14 cellular contexts compared by ENCODE assay signal in the genomic region with DNA sequence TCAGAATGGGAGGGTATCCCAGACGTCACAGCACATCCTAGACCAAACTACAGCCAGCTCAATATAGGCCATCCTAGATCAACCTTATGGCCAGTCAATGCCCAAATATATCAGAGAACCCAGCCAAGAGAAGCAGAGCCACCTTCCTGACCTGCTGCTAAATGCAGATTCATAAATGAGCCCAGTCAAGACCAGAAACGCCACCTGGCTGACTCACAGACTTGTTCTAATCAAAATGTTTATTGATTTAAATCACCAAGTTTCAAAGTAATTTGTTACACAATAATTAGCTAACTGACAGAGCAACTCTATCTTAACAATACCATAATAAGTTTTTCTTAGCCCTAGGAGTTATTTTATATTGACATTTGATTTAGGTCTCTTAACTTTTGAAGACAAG. TPM values are rescaled to one million over a fixed set of nuclear protein-coding genes. Genes with fewer than 3 reads are reported as not detected.
DNase-seq lines count a peak whose midpoint lies in the region; ATAC-seq, FAIRE-seq and TF ChIP-seq lines count a peak whose summit lies in the region.
"Had no signal": no experiment of that assay in that cellular context is flagged by ENCODE, and none has a peak within 500 bp of the region (broad histone marks: within the 10 kb centered on the region; RNA-seq: fewer than 3 reads in every experiment).

No MANE protein-coding gene starts in this region.

- no peak for ATAC-seq in stimulated activated naive CD8-positive, alpha-beta T cell treated with anti-CD3 and anti-CD28 coated beads, Interleukin-15, Interleukin-2, amounts not matched to agents 100 U/mL and 50 U/mL, for 24 hours
- no peak for ATAC-seq in HG02885 (IDR thresholded peaks at IDR 0.05; ENCODE audit: poor library complexity, unreplicated experiment)
- ATAC-seq: A549; CD8-positive, alpha-beta T cell had no signal

- no peak for DNase-seq in stimulated activated naive CD8-positive, alpha-beta T cell treated with anti-CD3 and anti-CD28 coated beads, Interleukin-15, Interleukin-2, amounts not matched to agents 100 U/mL and 50 U/mL, for 24 hours
- DNase-seq in bronchial epithelial cell (ENCODE audit: low read depth) (peak; percentile 54), mucosa of gallbladder (ENCODE audit: low spot score) (peak; percentile 19), HUDEP-2 (lab: John Stamatoyannopoulos, UW; ENCODE audit: unreplicated experiment in 76 of 76) (no peak)
- no peak for DNase-seq in stimulated activated CD4-positive, alpha-beta T cell treated with anti-CD3 and anti-CD28 coated beads, Interleukin-4, amount 100 ng/mL, for 1 hour
- DNase-seq: CD8-positive, alpha-beta T cell; MM.1S; NCI-H1105; NCI-H2029; NCI-H510A treated with DMSO at 0.1 percent for 48 hours; SIG-M5 had no signal

- H3K36me3 ChIP-seq in bronchial epithelial cell (ENCODE audit: control insufficient read depth, insufficient read depth, low read length), result no peaks in the 10 kb centered on the region

- peak overlapping the region; percentile 14 for H3K27ac Mint-ChIP-seq in stimulated activated naive CD8-positive, alpha-beta T cell treated with anti-CD3 and anti-CD28 coated beads, Interleukin-15, Interleukin-2, amounts not matched to agents 100 ng/mL and 50 ng/mL, for 24 hours
- H3K27ac Mint-ChIP-seq: CD8-positive, alpha-beta T cell had no signal

- no peak overlapping the region for H3K4me3 ChIP-seq in bronchial epithelial cell (ENCODE audit: low read depth, low read length)
- H3K4me3 ChIP-seq: A549 had no signal

- peaks cover 25% of the 10 kb centered on the region for H3K9me3 Mint-ChIP-seq in stimulated activated naive CD8-positive, alpha-beta T cell treated with anti-CD3 and anti-CD28 coated beads, Interleukin-15, Interleukin-2, amounts not matched to agents 100 ng/mL and 50 ng/mL, for 24 hours

- H3K36me3 Mint-ChIP-seq in stimulated activated naive CD8-positive, alpha-beta T cell treated with anti-CD3 and anti-CD28 coated beads, Interleukin-15, Interleukin-2, amounts not matched to agents 100 ng/mL and 50 ng/mL, for 24 hours (ENCODE audit: low read depth), result peaks cover 92% of the 10 kb centered on the region

- FAIRE-seq in bronchial epithelial cell (lab: Jason Lieb, UNC), result no peak
- FAIRE-seq: A549 had no signal

- no peak for TF ChIP-seq CTCF in bronchial epithelial cell (IDR thresholded peaks at IDR 0.05; ENCODE audit: insufficient read depth, low read length, severe bottlenecking)

- peaks cover 80% of the 10 kb centered on the region for H3K4me1 Mint-ChIP-seq in stimulated activated naive CD8-positive, alpha-beta T cell treated with anti-CD3 and anti-CD28 coated beads, Interleukin-15, Interleukin-2, amounts not matched to agents 100 ng/mL and 50 ng/mL, for 24 hours (ENCODE audit: low read depth)

- H3K27me3 ChIP-seq in bronchial epithelial cell (ENCODE audit: control insufficient read depth, insufficient read depth, low read length), result no peaks in the 10 kb centered on the region

- H3K27me3 Mint-ChIP-seq in stimulated activated naive CD8-positive, alpha-beta T cell treated with anti-CD3 and anti-CD28 coated beads, Interleukin-15, Interleukin-2, amounts not matched to agents 100 ng/mL and 50 ng/mL, for 24 hours, result no peaks in the 10 kb centered on the region

- no peak overlapping the region for H3K4me3 Mint-ChIP-seq in stimulated activated naive CD8-positive, alpha-beta T cell treated with anti-CD3 and anti-CD28 coated beads, Interleukin-15, Interleukin-2, amounts not matched to agents 100 ng/mL and 50 ng/mL, for 24 hours
- H3K4me3 Mint-ChIP-seq: CD8-positive, alpha-beta T cell had no signal

RNA-seq across cellular contexts. Expression of a gene that starts 28.6 kb away (rescaled TPM):
- total RNA-seq in bronchial epithelial cell, result 52.0 and 54.5 TPM in 2 replicates
- 39.2 TPM for total RNA-seq in mucosa of gallbladder

Comparison
In these comparisons a context has a peak if more than half of its experiments do, and no peak if none do; other contexts are left out.
1. DNase-seq: peak in bronchial epithelial cell (single experiment) and mucosa of gallbladder (single experiment); none in stimulated activated naive CD8-positive, alpha-beta T cell treated with anti-CD3 and anti-CD28 coated beads, Interleukin-15, Interleukin-2, amounts not matched to agents 100 U/mL and 50 U/mL, for 24 hours (single experiment), HUDEP-2 (0 of 76) and stimulated activated CD4-positive, alpha-beta T cell treated with anti-CD3 and anti-CD28 coated beads, Interleukin-4, amount 100 ng/mL, for 1 hour (single experiment).